Comparison of ENCODE assay signal across 1 cellular context in genomic region chr22:20123364-20124082, GRCh38.
TF ChIP-seq lines count a peak whose summit lies in the region.

No MANE protein-coding gene starts in this region.

TF ChIP-seq in H1, 55 proteins besides CTCF, POLR2A, EP300 and RAD21:
- TF ChIP-seq POLR2AphosphoS5 (IDR thresholded peaks at IDR 0.05; ENCODE audit: low read depth, low read length): peak; percentile 51
- no peak for TF ChIP-seq SAP30 (IDR thresholded peaks at IDR 0.05; ENCODE audit: insufficient read depth, insufficient replicate concordance, low read length)
TF ChIP-seq in H1: peak in this region for 1.
